11 cellular contexts compared by ENCODE assay signal in genomic region chr5:57889558-57889957, GRCh38.
DNase-seq lines count a peak whose midpoint lies in the region; ATAC-seq and TF ChIP-seq lines count a peak whose summit lies in the region.
"Had no signal": no experiment of that assay in that cellular context is flagged by ENCODE, and none has a peak within 500 bp of the region (broad histone marks: within the 10 kb centered on the region; RNA-seq: fewer than 3 reads in every experiment).

No MANE protein-coding gene starts in this region.

- intact Hi-C loops in HCT116 (cut with micrococcal nuclease) = loop anchor here (2.0 kb wide), 2 partner anchors 111 to 591 kb away; no protein-coding TSS in a partner anchor

- no peaks in the 10 kb centered on the region for H3K27me3 ChIP-seq in HCT116 (ENCODE audit: insufficient read depth, low read length)
- H3K27me3 ChIP-seq in smooth muscle cell (ENCODE audit: low read depth) = no peaks in the 10 kb centered on the region
- no peaks in the 10 kb centered on the region for H3K27me3 ChIP-seq in CD8-positive, alpha-beta memory T cell (ENCODE audit: insufficient read depth, low read length, poor library complexity, severe bottlenecking)

- no peaks in the 10 kb centered on the region for H3K9me3 ChIP-seq in HCT116 (ENCODE audit: control insufficient read depth in 1 of 2, insufficient read depth in 1 of 2, low read depth in 1 of 2, low read length in 2 of 2)
- H3K9me3 ChIP-seq in smooth muscle cell (replicated peaks; ENCODE audit: low read depth) = no peaks in the 10 kb centered on the region
- no peaks in the 10 kb centered on the region for H3K9me3 ChIP-seq in CD8-positive, alpha-beta memory T cell (ENCODE audit: low read length)

- WGBS in smooth muscle cell (ENCODE audit: low lambda C conversion rate) = 39% methylated on average over 5 of the region's 5 CpGs

- H3K4me2 ChIP-seq in HCT116 (ENCODE audit: low read length) = peak overlapping the region; percentile 65
- H3K4me2 ChIP-seq in smooth muscle cell = peak overlapping the region; percentile 35

- H3K4me1 Mint-ChIP-seq in CD8-positive, alpha-beta memory T cell = no peaks in the 10 kb centered on the region
- H3K4me1 Mint-ChIP-seq: activated naive CD8-positive, alpha-beta T cell treated with anti-CD3 and anti-CD28 coated beads, Interleukin-2, amount 10 ng/mL, durations not matched to agents 7 days and 5 days; natural killer cell had no signal

- H3K4me3 Mint-ChIP-seq in CD8-positive, alpha-beta memory T cell = no peak overlapping the region
- H3K4me3 Mint-ChIP-seq: activated naive CD8-positive, alpha-beta T cell treated with anti-CD3 and anti-CD28 coated beads, Interleukin-2, amount 10 ng/mL, durations not matched to agents 7 days and 5 days; natural killer cell had no signal

- DNase-seq in HCT116 (ENCODE audit: low read depth, low spot score) (peak; percentile 46), glomerular visceral epithelial cell (ENCODE audit: extremely low spot score) (peak; percentile 100), smooth muscle cell (lab: John Stamatoyannopoulos, UW; ENCODE audit: unreplicated experiment) (no peak), NAMALWA (ENCODE audit: low spot score) (no peak)
- no peak for DNase-seq in activated CD4-positive, CD25-positive, alpha-beta regulatory T cell (lab: John Stamatoyannopoulos, UW)
- DNase-seq in CD8-positive, alpha-beta memory T cell = no peak
- DNase-seq: activated naive CD8-positive, alpha-beta T cell treated with anti-CD3 and anti-CD28 coated beads, Interleukin-2, amount 10 ng/mL, durations not matched to agents 7 days and 5 days; natural killer cell; NCI-H345 had no signal

- H3K27ac Mint-ChIP-seq in CD8-positive, alpha-beta memory T cell = no peak overlapping the region
- H3K27ac Mint-ChIP-seq: activated naive CD8-positive, alpha-beta T cell treated with anti-CD3 and anti-CD28 coated beads, Interleukin-2, amount 10 ng/mL, durations not matched to agents 7 days and 5 days; natural killer cell had no signal

- CTCF ChIA-PET in HCT116 (lab: Charles Lee) = interaction anchor here (1.7 kb wide), 1 partner anchor 571 kb away, joined by 10 read pairs; the partner anchor contains the start of gene PLK2
- CTCF ChIA-PET in CD8-positive, alpha-beta memory T cell (lab: Charles Lee) = no interaction called here

- H3K4me1 ChIP-seq in HCT116 (ENCODE audit: control insufficient read depth in 1 of 2, insufficient read depth in 2 of 2, low read length in 2 of 2) = peaks cover 18 to 29% of the 10 kb centered on the region in 2 experiments
- H3K4me1 ChIP-seq in smooth muscle cell (ENCODE audit: low read depth) = no peaks in the 10 kb centered on the region
- H3K4me1 ChIP-seq in CD8-positive, alpha-beta memory T cell (ENCODE audit: insufficient read depth, low read length) = no peaks in the 10 kb centered on the region

- H3K36me3 ChIP-seq in HCT116 (ENCODE audit: control insufficient read depth in 1 of 2, insufficient read depth in 2 of 2, low read length in 2 of 2) (no peaks in the 10 kb centered on the region), smooth muscle cell (ENCODE audit: low read depth) (no peaks in the 10 kb centered on the region)
- H3K36me3 ChIP-seq in CD8-positive, alpha-beta memory T cell (ENCODE audit: insufficient read depth, low read length) = no peaks in the 10 kb centered on the region

- H3K9ac ChIP-seq in HCT116 (ENCODE audit: low read length) (peak overlapping the region; percentile 28), smooth muscle cell (ENCODE audit: low read depth) (no peak overlapping the region)

- no peaks in the 10 kb centered on the region for H3F3A ChIP-seq in smooth muscle cell (ENCODE audit: low read depth)

- ATAC-seq in HCT116 (peak; percentile 85), SK-N-SH treated with all-trans-retinoic acid at 6 μM for 48 hours (peak; percentile 94), GM19023 (IDR thresholded peaks at IDR 0.05; ENCODE audit: unreplicated experiment) (no peak)
- ATAC-seq: natural killer cell had no signal

- H3K4me3 ChIP-seq in HCT116 (replicated peaks in 1 of 2; ENCODE audit: low read depth in 1 of 2, low read length in 2 of 2) (peak overlapping the region in 1 of 2 experiments; percentile 20; a peak in 2 of 4 replicates), smooth muscle cell (no peak overlapping the region)
- H3K4me3 ChIP-seq in CD8-positive, alpha-beta memory T cell (ENCODE audit: low read length) = no peak overlapping the region

- no TSS peak for BruUV-seq in HCT116 (replicated peaks; lab: Mats Ljungman, UMichigan)

- no peaks in the 10 kb centered on the region for H3K9me2 ChIP-seq in HCT116 (ENCODE audit: insufficient read depth)

- H3K27ac ChIP-seq in HCT116 (ENCODE audit: low read depth, low read length) = no peak overlapping the region; the same call in 1 of the 2 replicates
- H3K27ac ChIP-seq in smooth muscle cell (ENCODE audit: low read depth) = no peak overlapping the region
- no peak overlapping the region for H3K27ac ChIP-seq in CD8-positive, alpha-beta memory T cell (ENCODE audit: low read depth, low read length)

- no peaks in the 10 kb centered on the region for H3K79me2 ChIP-seq in HCT116 (ENCODE audit: insufficient read depth, low read length)
- no peaks in the 10 kb centered on the region for H3K79me2 ChIP-seq in smooth muscle cell (ENCODE audit: low read depth)

- POLR2A ChIA-PET in HCT116 (lab: Charles Lee) = interaction anchor here (0.9 kb wide), 1 partner anchor 571 kb away, joined by 3 read pairs; no protein-coding TSS in a partner anchor
- POLR2A ChIA-PET in CD8-positive, alpha-beta memory T cell (lab: Charles Lee) = no interaction called here

- no peak for TF ChIP-seq POLR2A in HCT116 (IDR thresholded peaks at IDR 0.05; ENCODE audit: borderline replicate concordance, extremely low read depth, insufficient read depth, insufficient read length)

- peak overlapping the region; percentile 57 for H2AFZ ChIP-seq in HCT116 (ENCODE audit: low read depth, low read length, poor library complexity, severe bottlenecking)
- H2AFZ ChIP-seq in smooth muscle cell (ENCODE audit: low read depth) = no peak overlapping the region

- peak; percentile 68 for TF ChIP-seq RAD21 in HCT116 (IDR thresholded peaks at IDR 0.05; ENCODE audit: low read depth)

- RAD21 ChIA-PET in HCT116 (lab: Charles Lee; ENCODE audit: low non-redundant PET in 1 of 2, low total read pairs in 2 of 2, uncharacterized antibody in 2 of 2, unreplicated experiment in 2 of 2) = interaction anchor here (0.6 to 1.5 kb wide), 3 partner anchors 110 to 571 kb away, joined by 3 to 6 read pairs (median 3); partner anchors contain the start of gene PLK2 (in 1 of the 2)

- H4K20me1 ChIP-seq in HCT116 (ENCODE audit: insufficient read depth) (no peaks in the 10 kb centered on the region), smooth muscle cell (ENCODE audit: low read depth) (no peaks in the 10 kb centered on the region)

- H3K9me3 Mint-ChIP-seq in CD8-positive, alpha-beta memory T cell = peaks cover 0 to 5% (median 0%) of the 10 kb centered on the region in 5 donors
- H3K9me3 Mint-ChIP-seq: activated naive CD8-positive, alpha-beta T cell treated with anti-CD3 and anti-CD28 coated beads, Interleukin-2, amount 10 ng/mL, durations not matched to agents 7 days and 5 days; natural killer cell had no signal

- TF ChIP-seq CTCF in HCT116 (IDR thresholded peaks at IDR 0.05 in 2 of 3, conservative IDR thresholded peaks at IDR 0.05 in 1 of 3; ENCODE audit: borderline replicate concordance in 1 of 3, insufficient read depth in 1 of 3, low read depth in 2 of 3, low read length in 2 of 3) (peak; percentile 19 to 35 (median 21); a peak in 4 of 6 replicates), smooth muscle cell (IDR thresholded peaks at IDR 0.05; ENCODE audit: borderline replicate concordance, insufficient read depth, poor library complexity, severe bottlenecking) (no peak)

- H3K27me3 Mint-ChIP-seq in CD8-positive, alpha-beta memory T cell = no peaks in the 10 kb centered on the region
- H3K27me3 Mint-ChIP-seq: activated naive CD8-positive, alpha-beta T cell treated with anti-CD3 and anti-CD28 coated beads, Interleukin-2, amount 10 ng/mL, durations not matched to agents 7 days and 5 days had no signal

- no peaks in the 10 kb centered on the region for H3K36me3 Mint-ChIP-seq in CD8-positive, alpha-beta memory T cell
- H3K36me3 Mint-ChIP-seq: activated naive CD8-positive, alpha-beta T cell treated with anti-CD3 and anti-CD28 coated beads, Interleukin-2, amount 10 ng/mL, durations not matched to agents 7 days and 5 days; natural killer cell had no signal

TF ChIP-seq in HCT116, 20 proteins besides CTCF, POLR2A, EP300 and RAD21 (continues in another document):
- TF ChIP-seq SP1 (IDR thresholded peaks at IDR 0.05; ENCODE audit: low read depth) = peak; percentile 21; the same call in 1 of the 2 replicates

TF ChIP-seq in SK-N-SH treated with all-trans-retinoic acid at 6 μM for 48 hours, 23 proteins besides CTCF, POLR2A, EP300 and RAD21:
- TF ChIP-seq ISL1 (CRISPR knock-in tag; IDR thresholded peaks at IDR 0.05) (0 out of 2 replicates have a peak, but pooled peaks have one; percentile 8), GLIS3 (CRISPR knock-in tag; IDR thresholded peaks at IDR 0.05) (no peak), CSDC2 (CRISPR knock-in tag; IDR thresholded peaks at IDR 0.05) (0 out of 2 replicates have a peak, but pooled peaks have one; percentile 40), OSR1 (CRISPR knock-in tag; IDR thresholded peaks at IDR 0.05) (no peak), ZFP30 (CRISPR knock-in tag; IDR thresholded peaks at IDR 0.05) (no peak), ZFP3 (CRISPR knock-in tag; IDR thresholded peaks at IDR 0.05) (peak; percentile 34; the same call in 1 of the 2 replicates)

Comparison
In these comparisons a context has a peak if more than half of its experiments do, and no peak if none do; other contexts are left out.
1. DNase-seq: peak in HCT116 (single experiment) and glomerular visceral epithelial cell (single experiment); none in smooth muscle cell (single experiment), activated CD4-positive, CD25-positive, alpha-beta regulatory T cell (0 of 4), NAMALWA (single experiment) and CD8-positive, alpha-beta memory T cell (0 of 5).